In the genomic region with DNA sequence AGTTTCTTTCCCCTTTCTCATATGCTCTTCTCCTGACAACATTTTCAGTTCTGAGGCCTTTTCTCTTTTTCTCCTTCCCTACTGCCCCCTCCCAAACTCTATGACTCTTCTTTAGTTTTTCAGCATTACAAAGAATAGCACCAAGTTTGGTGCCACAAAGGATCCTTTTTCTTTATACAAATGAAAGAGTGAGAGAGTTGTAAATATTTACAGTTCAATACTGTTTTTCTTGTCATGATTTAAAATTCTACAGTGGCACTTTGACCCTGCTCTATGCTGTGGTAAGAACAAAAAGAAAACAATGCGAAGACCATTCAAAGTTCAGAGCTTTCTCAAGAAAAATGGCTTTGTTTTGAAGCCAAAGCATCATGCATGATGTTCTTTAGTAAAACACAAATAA, we compare ENCODE assay signal across 25 cellular contexts.
"Had no signal": no experiment of that assay in that cellular context is flagged by ENCODE, and none has a peak within 500 bp of the region (broad histone marks: within the 10 kb centered on the region; RNA-seq: fewer than 3 reads in every experiment).

No MANE protein-coding gene starts in this region.

- H3K9me3 ChIP-seq: MG63, SJSA1 had no signal

- H3K27me3 ChIP-seq: MG63, SJSA1 had no signal

- DNase-seq: IMR-90, Karpas-422, KG1, MG63, NCI-H1092, NCI-H1105 treated with DMSO at 0.1 percent for 48 hours, NCI-H1417 treated with DMSO at 0.1 percent for 48 hours, NCI-H146, NCI-H1694 treated with DMSO at 0.1 percent for 48 hours, NCI-H1930, NCI-H2081, NCI-H2107, NCI-H2227 treated with DMSO at 0.1 percent for 48 hours, NCI-H510A, NCI-H524 treated with DMSO at 0.1 percent for 48 hours, NCI-H69, NCI-H774, Right ventricle myocardium superior, RPMI8226, SIG-M5, SW 1271, T-cell had no signal

- H3K4me1 ChIP-seq: SJSA1 had no signal

- H3K27ac ChIP-seq: HL-60, SJSA1, SK-N-MC had no signal

- H3K36me3 ChIP-seq: MG63, SJSA1 had no signal

- ATAC-seq: T-cell had no signal

- H3K4me3 ChIP-seq: MG63, SJSA1, SK-N-MC had no signal
